14 cellular contexts compared by ENCODE assay signal in the genomic region with DNA sequence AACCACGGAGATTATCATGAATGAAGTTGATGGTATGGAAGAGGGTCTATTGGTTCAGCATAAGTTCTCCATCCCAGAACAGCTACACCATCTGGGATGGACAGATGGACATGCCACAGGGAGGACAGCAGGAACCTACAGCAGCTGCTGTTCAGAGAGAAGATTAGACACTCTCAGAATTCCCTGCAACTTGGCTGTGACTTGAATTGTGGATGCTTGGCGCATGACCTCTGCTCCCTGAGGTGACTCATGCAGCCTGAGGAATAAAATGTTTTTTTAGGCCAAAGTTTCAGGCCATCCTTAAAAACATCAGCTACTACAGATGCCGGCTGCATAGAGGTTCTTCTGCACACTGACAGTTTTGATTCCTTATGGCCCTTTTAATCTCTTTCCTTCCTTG.
A peak's percentile ranks its signal among the peaks of the same experiment; 100 is the strongest.
DNase-seq lines count a peak whose midpoint lies in the region; ATAC-seq and TF ChIP-seq lines count a peak whose summit lies in the region.
"Had no signal": no experiment of that assay in that cellular context is flagged by ENCODE, and none has a peak within 500 bp of the region (broad histone marks: within the 10 kb centered on the region; RNA-seq: fewer than 3 reads in every experiment).

No MANE protein-coding gene starts in this region.

- WGBS in mammary epithelial cell (ENCODE audit: low coverage, missing lambda C conversion rate): 82% methylated on average over 3 of the region's 3 CpGs

- H4K20me1 ChIP-seq in mammary epithelial cell (ENCODE audit: insufficient read depth, low read length): no peaks in the 10 kb centered on the region

- DNase-seq in ACHN: peak; percentile 25
- peak; percentile 4 for DNase-seq in HS-27A (ENCODE audit: low read depth)
- DNase-seq in mammary epithelial cell: peak; percentile 48
- DNase-seq in kidney glomerular epithelial cell (lab: John Stamatoyannopoulos, UW): peak; percentile 1
- no peak for DNase-seq in 8988T
- DNase-seq in NCI-H1092 treated with DMSO at 0.1 percent for 48 hours (lab: John Stamatoyannopoulos, UW): no peak
- DNase-seq in superior temporal gyrus (ENCODE audit: extremely low spot score): no peak
- DNase-seq: Karpas-422; naive thymus-derived CD8-positive, alpha-beta T cell; NCI-H526; T-helper 1 cell had no signal

- in situ Hi-C loops in ACHN (cut with HindIII; ENCODE audit: low pct_ligation_motif_present, low pct_unique_long_range_greater_than_20kb, low sequenced_read_pairs) (no loop called here), mammary epithelial cell (cut with MboI; ENCODE audit: low sequenced_read_pairs in 2 of 2) (no loop called here)

- no peak overlapping the region for H2AFZ ChIP-seq in mammary epithelial cell (ENCODE audit: low read depth, low read length)
- H2AFZ ChIP-seq: hepatocyte had no signal

- no peak for ATAC-seq in HG02759 (IDR thresholded peaks at IDR 0.05; ENCODE audit: unreplicated experiment)
- ATAC-seq: body of pancreas; naive thymus-derived CD8-positive, alpha-beta T cell had no signal

- H3K79me2 ChIP-seq in mammary epithelial cell (ENCODE audit: insufficient read depth, low read length): no peaks in the 10 kb centered on the region
- H3K79me2 ChIP-seq: hepatocyte had no signal

- H3K9me3 ChIP-seq in mammary epithelial cell (replicated peaks; ENCODE audit: insufficient read depth, low read length): no peaks in the 10 kb centered on the region
- H3K9me3 ChIP-seq: body of pancreas had no signal

- no peak overlapping the region for H3K4me2 ChIP-seq in mammary epithelial cell (ENCODE audit: insufficient read depth, low read depth, low read length)
- H3K4me2 ChIP-seq: hepatocyte had no signal

- CTCF ChIA-PET in mammary epithelial cell (lab: Charles Lee; ENCODE audit: low non-redundant PET): no interaction called here

- H3K4me3 ChIP-seq in mammary epithelial cell (replicated peaks in 1 of 3; ENCODE audit: insufficient read depth in 1 of 3, low read depth in 2 of 3, low read length in 3 of 3): no peak overlapping the region
- H3K4me3 ChIP-seq: body of pancreas, hepatocyte had no signal

- no peak for TF ChIP-seq CTCF in mammary epithelial cell (conservative IDR thresholded peaks at IDR 0.05 in 1 of 2, IDR thresholded peaks at IDR 0.05 in 1 of 2; ENCODE audit: extremely low read depth in 1 of 2, insufficient read depth in 1 of 2, low read depth in 1 of 2, low read length in 2 of 2)

- intact Hi-C loops in mammary epithelial cell (cut with micrococcal nuclease): no loop called here

- no peak overlapping the region for H3K9ac ChIP-seq in mammary epithelial cell (ENCODE audit: insufficient read depth, low read length)

- no peaks in the 10 kb centered on the region for H3K36me3 ChIP-seq in mammary epithelial cell (ENCODE audit: insufficient read depth, low read length)

- no peaks in the 10 kb centered on the region for H3K27me3 ChIP-seq in mammary epithelial cell (ENCODE audit: insufficient read depth, low read length)
- H3K27me3 ChIP-seq: body of pancreas, hepatocyte had no signal

- BruUV-seq in mammary epithelial cell (replicated peaks; lab: Mats Ljungman, UMichigan): no TSS peak

- dilution Hi-C loops in mammary epithelial cell (cut with HindIII; ENCODE audit: low sequenced_read_pairs): no loop called here

- H3K4me1 ChIP-seq in mammary epithelial cell (ENCODE audit: insufficient read depth, low read length): peaks cover 7% of the 10 kb centered on the region
- H3K4me1 ChIP-seq: body of pancreas had no signal

- no peak overlapping the region for H3K27ac ChIP-seq in mammary epithelial cell (ENCODE audit: insufficient read depth, low read depth, low read length)
- H3K27ac ChIP-seq: body of pancreas, hepatocyte had no signal

Comparison
In these comparisons a context has a peak if more than half of its experiments do, and no peak if none do; other contexts are left out.
1. DNase-seq: peak in ACHN (single experiment), HS-27A (single experiment), mammary epithelial cell (single experiment) and kidney glomerular epithelial cell (single experiment); none in 8988T (single experiment), NCI-H1092 treated with DMSO at 0.1 percent for 48 hours (single experiment) and superior temporal gyrus (single experiment).